1 cellular context compared by ENCODE assay signal in the genomic region with DNA sequence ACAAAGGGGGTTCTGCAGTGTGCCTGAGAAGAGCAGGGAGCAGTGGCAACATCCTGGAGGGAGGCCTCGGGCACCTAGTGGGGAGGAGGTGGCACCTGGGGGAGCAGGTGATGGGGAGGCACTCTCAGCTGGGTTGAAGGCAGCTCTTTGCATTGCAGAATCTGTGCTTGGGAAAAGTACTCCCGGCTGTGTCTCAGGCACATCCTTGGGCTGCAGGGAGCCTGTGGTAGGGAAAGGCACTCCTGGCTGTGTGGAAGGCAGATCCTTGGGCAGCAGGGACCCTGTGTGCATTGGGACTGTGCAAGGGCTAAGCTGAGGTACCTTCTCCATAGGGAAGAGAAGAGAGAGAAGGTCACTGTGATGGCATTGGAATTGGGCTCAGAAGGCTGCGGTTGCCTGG.
TF ChIP-seq lines count a peak whose summit lies in the region.

No MANE protein-coding gene starts in this region.

TF ChIP-seq in H1, 55 proteins besides CTCF, POLR2A, EP300 and RAD21:
- TF ChIP-seq KDM1A (IDR thresholded peaks at IDR 0.05; ENCODE audit: borderline replicate concordance, low read length) (no peak), CREB1 (IDR thresholded peaks at IDR 0.05) (no peak), SUZ12 (IDR thresholded peaks at IDR 0.05; ENCODE audit: low read length) (no peak), PHF8 (conservative IDR thresholded peaks at IDR 0.05; ENCODE audit: low read depth, low read length) (no peak), TBP (IDR thresholded peaks at IDR 0.05; ENCODE audit: low read depth, low read length) (no peak), KDM5A (IDR thresholded peaks at IDR 0.05; ENCODE audit: low read length) (no peak), RNF2 (IDR thresholded peaks at IDR 0.05; ENCODE audit: borderline replicate concordance, low read depth, low read length, missing control alignments, poor library complexity, severe bottlenecking) (no peak), CHD2 (IDR thresholded peaks at IDR 0.05; ENCODE audit: low read length) (no peak), JUND (IDR thresholded peaks at IDR 0.05; ENCODE audit: low read length) (no peak), BACH1 (IDR thresholded peaks at IDR 0.05; ENCODE audit: low read length) (no peak), BCL11A (IDR thresholded peaks at IDR 0.05; ENCODE audit: low read depth in 2 of 2, low read length in 2 of 2) (no peak), TCF12 (IDR thresholded peaks at IDR 0.05; ENCODE audit: low read depth, low read length) (no peak), HDAC2 (IDR thresholded peaks at IDR 0.05; ENCODE audit: borderline replicate concordance in 1 of 2, low read depth in 2 of 2, low read length in 2 of 2) (no peak), TEAD4 (IDR thresholded peaks at IDR 0.05; ENCODE audit: low read depth, low read length) (no peak)
- TF ChIP-seq, protein P1, sequence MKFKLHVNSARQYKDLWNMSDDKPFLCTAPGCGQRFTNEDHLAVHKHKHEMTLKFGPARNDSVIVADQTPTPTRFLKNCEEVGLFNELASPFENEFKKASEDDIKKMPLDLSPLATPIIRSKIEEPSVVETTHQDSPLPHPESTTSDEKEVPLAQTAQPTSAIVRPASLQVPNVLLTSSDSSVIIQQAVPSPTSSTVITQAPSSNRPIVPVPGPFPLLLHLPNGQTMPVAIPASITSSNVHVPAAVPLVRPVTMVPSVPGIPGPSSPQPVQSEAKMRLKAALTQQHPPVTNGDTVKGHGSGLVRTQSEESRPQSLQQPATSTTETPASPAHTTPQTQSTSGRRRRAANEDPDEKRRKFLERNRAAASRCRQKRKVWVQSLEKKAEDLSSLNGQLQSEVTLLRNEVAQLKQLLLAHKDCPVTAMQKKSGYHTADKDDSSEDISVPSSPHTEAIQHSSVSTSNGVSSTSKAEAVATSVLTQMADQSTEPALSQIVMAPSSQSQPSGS (IDR thresholded peaks at IDR 0.05; ENCODE audit: low read length) = no peak
- TF ChIP-seq, protein P2, sequence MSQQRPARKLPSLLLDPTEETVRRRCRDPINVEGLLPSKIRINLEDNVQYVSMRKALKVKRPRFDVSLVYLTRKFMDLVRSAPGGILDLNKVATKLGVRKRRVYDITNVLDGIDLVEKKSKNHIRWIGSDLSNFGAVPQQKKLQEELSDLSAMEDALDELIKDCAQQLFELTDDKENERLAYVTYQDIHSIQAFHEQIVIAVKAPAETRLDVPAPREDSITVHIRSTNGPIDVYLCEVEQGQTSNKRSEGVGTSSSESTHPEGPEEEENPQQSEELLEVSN (IDR thresholded peaks at IDR 0.05) = no peak
